In the genomic region with DNA sequence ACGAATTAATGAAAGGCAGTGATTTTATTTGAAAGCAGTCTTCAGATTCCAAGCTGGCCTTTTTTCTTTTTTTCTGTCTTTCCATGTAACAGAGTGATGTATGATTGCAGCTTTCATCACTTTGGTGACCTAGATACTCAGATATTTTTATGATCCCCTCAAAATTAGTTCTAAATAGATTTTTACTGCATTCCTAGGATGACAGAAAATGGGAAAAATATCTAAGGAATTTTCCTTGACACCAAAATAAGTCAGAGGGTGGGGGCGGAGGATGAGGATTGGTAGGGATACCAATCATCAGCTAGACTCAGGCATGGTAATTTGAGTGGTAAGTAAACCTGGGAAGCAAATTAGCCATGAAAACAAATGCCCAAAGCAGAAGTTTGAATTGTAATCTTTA, we compare ENCODE assay signal across 16 cellular contexts. TPM values are rescaled to one million over a fixed set of nuclear protein-coding genes. Genes with fewer than 3 reads are reported as not detected.
DNase-seq lines count a peak whose midpoint lies in the region; ATAC-seq and TF ChIP-seq lines count a peak whose summit lies in the region.
"Had no signal": no experiment of that assay in that cellular context is flagged by ENCODE, and none has a peak within 500 bp of the region (broad histone marks: within the 10 kb centered on the region; RNA-seq: fewer than 3 reads in every experiment).

No MANE protein-coding gene starts in this region.

- H3K79me2 ChIP-seq in mesendoderm (ENCODE audit: control insufficient read depth, insufficient read depth, low read length) = no peaks in the 10 kb centered on the region

- H2BK120ac ChIP-seq in mesendoderm (ENCODE audit: low read depth, low read length) = no peak overlapping the region

- no peak overlapping the region for H2BK5ac ChIP-seq in mesendoderm (ENCODE audit: low read length)

- H3K4me2 ChIP-seq in mesendoderm (ENCODE audit: low read length) = no peak overlapping the region
- H3K4me2 ChIP-seq: BLaER1 had no signal

- H3K79me1 ChIP-seq in mesendoderm (ENCODE audit: low read length) = no peaks in the 10 kb centered on the region

- H3K27me3 ChIP-seq in BJ (ENCODE audit: control insufficient read depth, insufficient read depth, low read length) = no peaks in the 10 kb centered on the region
- no peaks in the 10 kb centered on the region for H3K27me3 ChIP-seq in mesendoderm (ENCODE audit: insufficient read depth, low read length, poor library complexity)
- H3K27me3 ChIP-seq: BLaER1, Peyer's patch had no signal

- POLR2A ChIA-PET in BJ (lab: Charles Lee) = interaction anchor here (0.7 to 1.6 kb wide), 4 partner anchors 8 to 63 kb away, joined by 3 to 4 read pairs (median 4); no protein-coding TSS in a partner anchor

- in situ Hi-C loops in astrocyte of the spinal cord (cut with HindIII; ENCODE audit: low sequenced_read_pairs) = no loop called here

- H3K36me3 ChIP-seq in BJ (ENCODE audit: control insufficient read depth, insufficient read depth, low read length) (no peaks in the 10 kb centered on the region), mesendoderm (ENCODE audit: control insufficient read depth, insufficient read depth, low read length) (no peaks in the 10 kb centered on the region)
- H3K36me3 ChIP-seq: BLaER1, Peyer's patch had no signal

- no peak overlapping the region for H2BK15ac ChIP-seq in mesendoderm (replicated peaks; ENCODE audit: low read depth)

- H3K4me3 Mint-ChIP-seq in activated naive CD4-positive, alpha-beta T cell treated with anti-CD3 and anti-CD28 coated beads for 36 hours = no peak overlapping the region
- H3K4me3 Mint-ChIP-seq: activated T-cell treated with anti-CD3 and anti-CD28 coated beads, Interleukin-2, amount 50 U/mL, for 72 hours had no signal

- H3K23ac ChIP-seq in mesendoderm (ENCODE audit: low read length) = no peak overlapping the region

- H3K4me1 Mint-ChIP-seq in activated naive CD4-positive, alpha-beta T cell treated with anti-CD3 and anti-CD28 coated beads for 36 hours (ENCODE audit: low read depth) = no peaks in the 10 kb centered on the region

- H3K4me1 ChIP-seq in mesendoderm (ENCODE audit: control insufficient read depth, low read depth, low read length) = peaks cover 5% of the 10 kb centered on the region
- H3K4me1 ChIP-seq: BLaER1, Peyer's patch had no signal

- no peak overlapping the region for H3K27ac Mint-ChIP-seq in activated naive CD4-positive, alpha-beta T cell treated with anti-CD3 and anti-CD28 coated beads for 36 hours
- H3K27ac Mint-ChIP-seq: activated T-cell treated with anti-CD3 and anti-CD28 coated beads, Interleukin-2, amount 50 U/mL, for 72 hours had no signal

- H3K36me3 Mint-ChIP-seq in activated naive CD4-positive, alpha-beta T cell treated with anti-CD3 and anti-CD28 coated beads for 36 hours (ENCODE audit: low read depth) = no peaks in the 10 kb centered on the region

- no peak overlapping the region for H3K4ac ChIP-seq in mesendoderm (ENCODE audit: low read depth, low read length)

- H4K5ac ChIP-seq in mesendoderm (ENCODE audit: low read length) = no peak overlapping the region

- H3K27ac ChIP-seq in mesendoderm (ENCODE audit: low read depth, low read length) = no peak overlapping the region
- H3K27ac ChIP-seq: BLaER1, Peyer's patch had no signal

- no CpG with 5 or more reads among the region's 2 CpGs for WGBS in mesendoderm (ENCODE audit: extremely low coverage, insufficient coverage, low lambda C conversion rate)

- ATAC-seq in GM19455 (IDR thresholded peaks at IDR 0.05; ENCODE audit: unreplicated experiment) (no peak), GM21528 (IDR thresholded peaks at IDR 0.05; ENCODE audit: low FRiP score, unreplicated experiment) (no peak)
- ATAC-seq: activated T-cell treated with anti-CD3 and anti-CD28 coated beads, Interleukin-2, amount 50 U/mL, for 72 hours had no signal

- H3K9ac ChIP-seq in mesendoderm (ENCODE audit: low read length) = no peak overlapping the region
- H3K9ac ChIP-seq: BLaER1 had no signal

- no peaks in the 10 kb centered on the region for H3K9me3 Mint-ChIP-seq in activated naive CD4-positive, alpha-beta T cell treated with anti-CD3 and anti-CD28 coated beads for 36 hours
- H3K9me3 Mint-ChIP-seq: activated T-cell treated with anti-CD3 and anti-CD28 coated beads, Interleukin-2, amount 50 U/mL, for 72 hours had no signal

- CTCF ChIA-PET in BJ (lab: Yijun Ruan, JAX) = interaction anchor here (0.6 to 2.3 kb wide), 8 partner anchors 12 to 319 kb away, joined by 3 to 6 read pairs (median 4); partner anchors contain the start of gene HMGB2
- CTCF ChIA-PET in activated naive CD4-positive, alpha-beta T cell treated with anti-CD3 and anti-CD28 coated beads for 36 hours (lab: Charles Lee) = interaction anchor here (1.3 kb wide), 1 partner anchor 22 kb away, joined by 4 read pairs; no protein-coding TSS in a partner anchor

- no peak overlapping the region for H2AK5ac ChIP-seq in mesendoderm (ENCODE audit: low read length)

- H3K18ac ChIP-seq in mesendoderm (ENCODE audit: low read length) = no peak overlapping the region

- H3K4me3 ChIP-seq in BJ (ENCODE audit: low read depth, low read length) (no peak overlapping the region), astrocyte of the spinal cord (ENCODE audit: low read depth, low read length) (no peak overlapping the region), mesendoderm (ENCODE audit: low read length) (no peak overlapping the region)
- H3K4me3 ChIP-seq: BLaER1, Peyer's patch had no signal

- intact Hi-C loops in activated naive CD4-positive, alpha-beta T cell treated with anti-CD3 and anti-CD28 coated beads for 36 hours (cut with micrococcal nuclease) = no loop called here

- peaks cover 13% of the 10 kb centered on the region for H3K27me3 Mint-ChIP-seq in activated naive CD4-positive, alpha-beta T cell treated with anti-CD3 and anti-CD28 coated beads for 36 hours (ENCODE audit: low read depth)
- H3K27me3 Mint-ChIP-seq: dendritic cell treated with granulocyte-macrophage colony-stimulating factor and Interleukin-4, amounts not matched to agents 40 ng/mL and 50 ng/mL, for 4 days had no signal

- no peak overlapping the region for H4K8ac ChIP-seq in mesendoderm (ENCODE audit: low read depth, low read length)

- no peak overlapping the region for H3K56ac ChIP-seq in mesendoderm (ENCODE audit: low read length)

- DNase-seq in BJ (ENCODE audit: low read depth) (peak; percentile 78), astrocyte of the spinal cord (ENCODE audit: low read depth, low spot score) (peak; percentile 37), mesendoderm (peak; percentile 55), SK-N-DZ (ENCODE audit: low spot score) (no peak)
- DNase-seq in activated naive CD4-positive, alpha-beta T cell treated with anti-CD3 and anti-CD28 coated beads for 36 hours = no peak
- DNase-seq: activated T-cell treated with anti-CD3 and anti-CD28 coated beads, Interleukin-2, amount 50 U/mL, for 72 hours; amniotic stem cell; KBM-7; NCI-H1436; NCI-H524; Peyer's patch had no signal

- TF ChIP-seq EP300 in Ishikawa (IDR thresholded peaks at IDR 0.05; ENCODE audit: borderline replicate concordance) = peak; percentile 13; the same call in 1 of the 2 replicates

- no peak for TF ChIP-seq CTCF in BJ (IDR thresholded peaks at IDR 0.05; ENCODE audit: insufficient read depth, low read depth, low read length)
- TF ChIP-seq CTCF in astrocyte of the spinal cord (IDR thresholded peaks at IDR 0.05; ENCODE audit: low read depth, low read length) = no peak

- no peak for TF ChIP-seq RAD21 in Ishikawa (IDR thresholded peaks at IDR 0.05; ENCODE audit: low read depth)

TF ChIP-seq in Ishikawa, 13 proteins besides CTCF, POLR2A, EP300 and RAD21:
- TF ChIP-seq YY1 (IDR thresholded peaks at IDR 0.05; ENCODE audit: low read depth) (no peak), TEAD4 (IDR thresholded peaks at IDR 0.05) (peak; percentile 75)

RNA-seq across cellular contexts. Expression of gene HMGB2, which starts 11.9 kb away (rescaled TPM):
- polyA plus RNA-seq in BJ (2011; rRNA removed) = 32.7 and 68.5 TPM in 2 replicates
- polyA minus RNA-seq in BJ (2011; rRNA and poly(A)+ RNA removed) = 14.8 and 17.6 TPM in 2 replicates
- 290 TPM for polyA plus RNA-seq in mesendoderm (2013, experiment 1 of 2)
- polyA plus RNA-seq in mesendoderm (2013, experiment 2 of 2) = 291 TPM
- 100 to 1,000 TPM; 752 to 787 TPM for total RNA-seq in activated naive CD4-positive, alpha-beta T cell treated with anti-CD3 and anti-CD28 coated beads for 36 hours
- polyA plus RNA-seq in SK-N-DZ (2014; cell fraction: cytosol; rRNA removed) = 493 and 516 TPM in 2 replicates
- polyA plus RNA-seq in SK-N-DZ (2014; cell fraction: nucleus; rRNA removed) = 309 and 379 TPM in 2 replicates

RNA-seq across cellular contexts. Expression of gene SAP30, which starts 24.7 kb away (rescaled TPM):
- polyA plus RNA-seq in BJ (2011; rRNA removed) = 3.7 and 8.9 TPM in 2 replicates
- 2.2 and 2.8 TPM in 2 replicates for polyA minus RNA-seq in BJ (2011; rRNA and poly(A)+ RNA removed)
- polyA plus RNA-seq in mesendoderm (2013, experiment 1 of 2) = 10.3 TPM
- 9.7 TPM for polyA plus RNA-seq in mesendoderm (2013, experiment 2 of 2)
- total RNA-seq in activated naive CD4-positive, alpha-beta T cell treated with anti-CD3 and anti-CD28 coated beads for 36 hours = 1 to 10 TPM; 9.2 to 9.7 TPM
- 60.1 and 80.2 TPM in 2 replicates for polyA plus RNA-seq in SK-N-DZ (2014; cell fraction: cytosol; rRNA removed)
- polyA plus RNA-seq in SK-N-DZ (2014; cell fraction: nucleus; rRNA removed) = 40.6 and 65.7 TPM in 2 replicates

RNA-seq across cellular contexts. Expression of gene SCRG1, which starts 52.8 kb away (rescaled TPM):
- 0.47 and 0.56 TPM in 2 replicates for polyA plus RNA-seq in BJ (2011; rRNA removed)
- polyA minus RNA-seq in BJ (2011; rRNA and poly(A)+ RNA removed) = 0.05 and 0.15 TPM in 2 replicates
- not detected for polyA plus RNA-seq in mesendoderm (2013, experiment 1 of 2)
- not detected for polyA plus RNA-seq in mesendoderm (2013, experiment 2 of 2)
- not detected for total RNA-seq in activated naive CD4-positive, alpha-beta T cell treated with anti-CD3 and anti-CD28 coated beads for 36 hours
- 0.03 and 0.10 TPM in 2 replicates for polyA plus RNA-seq in SK-N-DZ (2014; cell fraction: cytosol; rRNA removed)
- 0.06 and 0.18 TPM in 2 replicates for polyA plus RNA-seq in SK-N-DZ (2014; cell fraction: nucleus; rRNA removed)
- total RNA-seq: activated T-cell treated with anti-CD3 and anti-CD28 coated beads, Interleukin-2, amount 50 U/mL, for 72 hours; Peyer's patch had no signal

Comparison
In these comparisons a context has a peak if more than half of its experiments do, and no peak if none do; other contexts are left out.
1. DNase-seq: peak in BJ (single experiment), astrocyte of the spinal cord (single experiment) and mesendoderm (single experiment); none in activated naive CD4-positive, alpha-beta T cell treated with anti-CD3 and anti-CD28 coated beads for 36 hours (single experiment) and SK-N-DZ (single experiment).